ENCODE assay signal across 9 cellular contexts in genomic region chrX:130100180-130100579, GRCh38. TPM values are rescaled to one million over a fixed set of nuclear protein-coding genes. Genes with fewer than 3 reads are reported as not detected.
DNase-seq lines count a peak whose midpoint lies in the region; ATAC-seq and TF ChIP-seq lines count a peak whose summit lies in the region.
"Had no signal": no experiment of that assay in that cellular context is flagged by ENCODE, and none has a peak within 500 bp of the region (broad histone marks: within the 10 kb centered on the region; RNA-seq: fewer than 3 reads in every experiment).

No MANE protein-coding gene starts in this region.

- peak; percentile 87 for ATAC-seq in gastroesophageal sphincter

- H3K36me3 ChIP-seq in gastroesophageal sphincter, result no peaks in the 10 kb centered on the region

- POLR2A ChIA-PET in RWPE1 (lab: Yijun Ruan, JAX; ENCODE audit: low non-redundant PET), result no interaction called here

- in situ Hi-C loops in GM13977 (cut with MboI; ENCODE audit: low pct_unique_long_range_greater_than_20kb, low sequenced_read_pairs, unreplicated experiment), result no loop called here

- no peaks in the 10 kb centered on the region for H3K9me3 ChIP-seq in gastroesophageal sphincter

- no peaks in the 10 kb centered on the region for H3K27me3 ChIP-seq in gastroesophageal sphincter

- DNase-seq in EL (peak; percentile 52), RWPE1 (ENCODE audit: low spot score) (no peak), skeletal muscle cell (ENCODE audit: low read depth) (peak; percentile 93), NCI-H1694 treated with DMSO at 0.1 percent for 48 hours (lab: John Stamatoyannopoulos, UW) (no peak), GM13977 (ENCODE audit: low spot score) (no peak), OCI-M2 (lab: John Stamatoyannopoulos, UW; ENCODE audit: unreplicated experiment) (no peak)
- no peak for DNase-seq in activated effector memory CD4-positive, alpha-beta T cell treated with Interleukin-2 at 50 U/mL for 16 hours
- DNase-seq: central memory CD4-positive, alpha-beta T cell had no signal

- peak overlapping the region; percentile 78 for H3K27ac ChIP-seq in RWPE1
- H3K27ac ChIP-seq in gastroesophageal sphincter, result peak overlapping the region in 2 of 4 donors; percentile 12 to 33

- H3K4me3 ChIP-seq in gastroesophageal sphincter, result no peak overlapping the region
- H3K4me3 ChIP-seq in skeletal muscle cell (ENCODE audit: low read depth, low read length), result no peak overlapping the region

- TF ChIP-seq CTCF in RWPE1 (conservative IDR thresholded peaks at IDR 0.05; ENCODE audit: low read depth) (no peak), gastroesophageal sphincter (IDR thresholded peaks at IDR 0.05) (no peak), GM13977 (IDR thresholded peaks at IDR 0.05; ENCODE audit: extremely low read depth, insufficient read depth, missing control alignments) (no peak)

- WGBS in gastroesophageal sphincter (ENCODE audit: low coverage in 1 of 2), 2 donors, result 0 to 52% methylated on average over 1 to 3 of the region's 5 CpGs

- no peak for TF ChIP-seq EP300 in gastroesophageal sphincter (IDR thresholded peaks at IDR 0.05)

- H3K4me1 ChIP-seq in gastroesophageal sphincter, result peaks cover 0 to 27% (median 4%) of the 10 kb centered on the region in 3 donors

- CTCF ChIA-PET in RWPE1 (lab: Yijun Ruan, JAX), result no interaction called here

- no peak for TF ChIP-seq POLR2A in gastroesophageal sphincter (IDR thresholded peaks at IDR 0.05)

RNA-seq across cellular contexts. Expression of gene ELF4, which starts 10.1 kb away (rescaled TPM):
- 1 to 10 TPM; 4.5 to 9.5 (median 7.5) TPM for total RNA-seq in gastroesophageal sphincter

Comparison
In these comparisons a context has a peak if more than half of its experiments do, and no peak if none do; other contexts are left out.
1. DNase-seq: peak in EL (single experiment) and skeletal muscle cell (single experiment); none in RWPE1 (single experiment), NCI-H1694 treated with DMSO at 0.1 percent for 48 hours (single experiment), activated effector memory CD4-positive, alpha-beta T cell treated with Interleukin-2 at 50 U/mL for 16 hours (single experiment), GM13977 (single experiment) and OCI-M2 (single experiment).